In the genomic region with DNA sequence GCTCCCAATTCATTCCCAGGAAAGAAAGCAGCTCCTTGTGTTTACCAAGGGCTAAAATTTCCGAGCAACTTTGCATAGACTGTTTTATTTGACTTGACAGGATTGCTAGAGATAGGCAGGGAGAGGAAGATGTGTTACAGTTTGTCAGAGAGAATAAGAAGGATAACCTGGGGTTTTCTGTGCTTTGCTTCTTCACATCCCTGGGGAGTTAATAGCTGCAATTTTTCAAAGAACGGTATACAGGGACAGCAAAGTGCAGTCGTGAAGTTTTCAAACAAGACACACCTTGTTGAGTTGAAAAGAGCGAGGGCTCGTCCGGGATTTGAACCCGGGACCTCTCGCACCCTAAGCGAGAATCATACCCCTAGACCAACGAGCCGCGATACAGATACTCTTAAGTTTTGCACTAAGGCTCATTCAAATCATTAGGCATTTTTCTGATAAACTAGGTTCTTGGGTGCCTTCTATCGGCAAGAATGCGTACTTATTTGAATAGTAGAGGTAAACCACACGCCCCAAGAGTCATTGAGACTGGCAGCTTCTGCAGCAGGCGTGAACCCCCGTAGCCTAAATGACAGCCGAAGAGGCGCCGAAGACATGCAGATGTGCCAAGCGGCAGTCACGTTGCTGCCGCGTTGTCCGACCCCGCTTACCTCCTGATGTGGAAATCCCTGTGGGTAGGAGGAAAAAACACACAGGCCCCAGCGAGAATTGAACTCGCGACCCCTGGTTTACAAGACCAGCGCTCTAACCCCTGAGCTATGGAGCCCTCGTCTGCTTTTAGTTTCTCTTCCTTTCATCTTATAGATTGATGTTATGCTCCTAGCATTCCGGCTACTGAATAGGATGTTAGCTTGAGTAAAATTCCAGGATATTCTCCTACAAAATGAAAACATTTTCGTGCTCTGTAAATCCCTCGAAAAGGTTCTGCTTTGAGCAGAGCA, we compare ENCODE assay signal across 1 cellular context.
TF ChIP-seq lines count a peak whose summit lies in the region.

No MANE protein-coding gene starts in this region.

TF ChIP-seq in WTC11, 78 proteins besides CTCF, POLR2A, EP300 and RAD21 (continued from another document):
- TF ChIP-seq, protein P1, sequence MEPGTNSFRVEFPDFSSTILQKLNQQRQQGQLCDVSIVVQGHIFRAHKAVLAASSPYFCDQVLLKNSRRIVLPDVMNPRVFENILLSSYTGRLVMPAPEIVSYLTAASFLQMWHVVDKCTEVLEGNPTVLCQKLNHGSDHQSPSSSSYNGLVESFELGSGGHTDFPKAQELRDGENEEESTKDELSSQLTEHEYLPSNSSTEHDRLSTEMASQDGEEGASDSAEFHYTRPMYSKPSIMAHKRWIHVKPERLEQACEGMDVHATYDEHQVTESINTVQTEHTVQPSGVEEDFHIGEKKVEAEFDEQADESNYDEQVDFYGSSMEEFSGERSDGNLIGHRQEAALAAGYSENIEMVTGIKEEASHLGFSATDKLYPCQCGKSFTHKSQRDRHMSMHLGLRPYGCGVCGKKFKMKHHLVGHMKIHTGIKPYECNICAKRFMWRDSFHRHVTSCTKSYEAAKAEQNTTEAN (CRISPR knock-in tag; IDR thresholded peaks at IDR 0.05) = 0 out of 2 replicates have a peak, but pooled peaks have one; percentile 54
- TF ChIP-seq TEAD4 (CRISPR knock-in tag; IDR thresholded peaks at IDR 0.05) = peak; percentile 94
- peak; percentile 78; the same call in 1 of the 2 replicates for TF ChIP-seq NFATC4 (CRISPR knock-in tag; IDR thresholded peaks at IDR 0.05)
- TF ChIP-seq, protein P2, sequence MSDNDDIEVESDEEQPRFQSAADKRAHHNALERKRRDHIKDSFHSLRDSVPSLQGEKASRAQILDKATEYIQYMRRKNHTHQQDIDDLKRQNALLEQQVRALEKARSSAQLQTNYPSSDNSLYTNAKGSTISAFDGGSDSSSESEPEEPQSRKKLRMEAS (CRISPR knock-in tag; IDR thresholded peaks at IDR 0.05) = peak; percentile 49; the same call in 1 of the 2 replicates
- no peak for TF ChIP-seq JAZF1 (CRISPR knock-in tag; IDR thresholded peaks at IDR 0.05)
- peak; percentile 58; the same call in 1 of the 2 replicates for TF ChIP-seq GABPB1 (CRISPR knock-in tag; IDR thresholded peaks at IDR 0.05)
- TF ChIP-seq, protein P3, sequence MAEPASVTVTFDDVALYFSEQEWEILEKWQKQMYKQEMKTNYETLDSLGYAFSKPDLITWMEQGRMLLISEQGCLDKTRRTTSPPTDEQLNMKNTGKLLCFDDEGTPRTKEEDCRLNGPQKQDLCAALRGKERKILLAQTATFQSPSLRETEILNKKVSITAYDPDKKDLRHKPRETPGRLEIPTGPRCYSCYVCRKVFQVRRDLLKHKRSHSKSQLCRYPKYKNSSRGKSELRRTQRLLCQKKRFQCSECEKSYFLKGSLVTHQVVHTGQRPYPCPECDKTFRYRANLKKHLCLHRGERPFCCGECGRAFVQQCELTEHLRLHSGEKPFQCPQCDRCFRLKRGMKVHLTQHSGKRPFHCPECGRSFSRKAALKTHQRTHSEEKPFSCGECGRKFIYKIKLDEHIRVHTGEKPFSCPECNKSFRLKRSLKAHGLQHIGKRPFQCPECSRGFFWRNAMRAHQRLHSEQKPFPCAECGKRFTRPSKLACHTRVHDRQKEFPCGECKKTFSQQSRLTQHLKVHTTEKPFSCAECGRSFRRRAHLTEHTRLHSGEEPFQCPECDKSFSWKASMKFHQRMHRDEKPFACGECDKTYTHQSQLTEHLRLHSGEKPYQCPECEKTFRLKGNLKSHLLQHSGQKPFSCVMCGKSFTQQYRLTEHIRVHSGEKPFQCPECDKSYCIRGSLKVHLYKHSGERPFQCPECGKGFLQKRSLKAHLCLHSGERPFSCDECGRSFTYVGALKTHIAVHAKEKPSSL (CRISPR knock-in tag; conservative IDR thresholded peaks at IDR 0.05) = 0 out of 2 replicates have a peak, but pooled peaks have one; percentile 42
